In the genomic region with DNA sequence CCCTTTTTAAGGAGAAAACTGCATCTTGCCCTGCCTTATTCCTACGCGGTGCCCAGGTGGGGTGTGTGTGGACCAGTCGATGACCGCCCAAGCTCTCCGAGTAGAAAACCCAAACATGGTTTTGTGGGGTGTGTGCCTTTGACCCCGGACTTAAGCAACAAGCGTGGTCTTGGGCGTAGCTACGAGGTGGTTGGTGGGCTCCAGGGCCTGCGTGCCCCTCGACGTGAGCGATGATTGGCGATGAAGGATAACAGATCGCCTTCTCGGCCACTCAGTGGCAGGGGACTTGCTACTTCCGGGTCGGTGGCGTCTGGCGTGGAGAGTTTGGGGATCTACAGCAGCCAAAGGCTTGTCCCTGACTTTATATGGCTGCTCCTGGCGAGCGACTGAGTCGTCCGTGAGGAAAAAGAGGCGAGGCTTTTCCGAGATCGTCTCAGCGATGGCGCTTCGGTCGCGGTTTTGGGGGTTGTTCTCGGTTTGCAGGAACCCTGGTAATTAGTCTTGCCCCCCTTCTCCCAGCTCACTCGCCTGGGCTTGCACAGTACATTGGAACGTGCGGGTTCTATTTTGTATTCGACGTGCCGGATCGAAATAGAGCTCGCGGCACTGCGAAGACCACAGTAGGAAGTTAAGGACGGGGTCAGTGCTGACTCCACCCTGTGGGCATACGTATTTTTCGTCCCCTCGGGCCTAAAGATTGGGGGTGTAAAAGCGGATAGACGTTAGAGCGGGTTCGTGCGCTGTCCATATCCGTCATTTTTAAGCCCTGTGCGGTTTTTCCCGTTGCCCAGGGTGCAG, we compare ENCODE assay signal across 8 cellular contexts. TPM values are rescaled to one million over a fixed set of nuclear protein-coding genes. Genes with fewer than 3 reads are reported as not detected.
DNase-seq lines count a peak whose midpoint lies in the region; ATAC-seq, FAIRE-seq and TF ChIP-seq lines count a peak whose summit lies in the region.

A gene (plus strand): TSS at position 319 of the 798 bp plus-strand sequence. CDS start 121 bp downstream, at position 440.

- peak; percentile 67 for TF ChIP-seq POLR2A in GM19099 (IDR thresholded peaks at IDR 0.05; ENCODE audit: extremely low read depth, insufficient read length, low read depth)

- peaks cover 8 to 21% of the 10 kb centered on the region in 2 experiments for H3K36me3 ChIP-seq in keratinocyte (ENCODE audit: control insufficient read depth in 2 of 2, extremely low read depth in 1 of 2, insufficient read depth in 2 of 2, low read length in 2 of 2)

- peak within 1 kb of the TSS; percentile 90 for H3K4me2 ChIP-seq in keratinocyte (ENCODE audit: control insufficient read depth, extremely low read depth, insufficient read depth, low read depth, low read length)

- DNase-seq in AG20443 (ENCODE audit: low spot score) (peak; percentile 96), NCI-H510A (lab: John Stamatoyannopoulos, UW) (peak; percentile 84), cerebellum (ENCODE audit: low spot score) (peak; percentile 97), keratinocyte (ENCODE audit: low read depth, low spot score) (peak; percentile 79)
- DNase-seq in activated CD4-positive, alpha-beta T cell treated with anti-CD3 and anti-CD28 coated beads for 1 hour = peak; percentile 76
- peak; percentile 94 for DNase-seq in stimulated activated CD4-positive, alpha-beta T cell treated with anti-CD3 and anti-CD28 coated beads, Interleukin-15, amount 100 ng/mL, for 24 hours

- peaks cover 30% of the 10 kb centered on the region for H3K4me1 ChIP-seq in keratinocyte (ENCODE audit: control insufficient read depth, extremely low read depth, insufficient read depth, low read length)

- peak within 1 kb of the TSS; percentile 83 for H3K27ac ChIP-seq in keratinocyte (ENCODE audit: control insufficient read depth, insufficient read depth, low read length)

- peak within 1 kb of the TSS; percentile 85 for H3K9ac ChIP-seq in keratinocyte (ENCODE audit: control insufficient read depth, extremely low read depth, insufficient read depth, low read length)

- peak within 1 kb of the TSS; percentile 92 for H2AFZ ChIP-seq in keratinocyte (ENCODE audit: control insufficient read depth, low read length)

- H3K4me3 ChIP-seq in keratinocyte (ENCODE audit: control insufficient read depth in 2 of 3, extremely low read depth in 1 of 3, insufficient read depth in 2 of 3, low read depth in 1 of 3, low read length in 3 of 3) = peak within 1 kb of the TSS; percentile 88 to 98 (median 97)

- no peaks in the 10 kb centered on the region for H3K9me1 ChIP-seq in keratinocyte (ENCODE audit: control insufficient read depth, extremely low read depth, insufficient read depth, low read length)

- no peak for TF ChIP-seq CTCF in keratinocyte (optimal IDR thresholded peaks at IDR 0.05 in 1 of 3, IDR thresholded peaks at IDR 0.05 in 1 of 3, conservative IDR thresholded peaks at IDR 0.05 in 1 of 3; ENCODE audit: extremely low read depth in 1 of 3, insufficient read depth in 2 of 3, low read length in 3 of 3)

- FAIRE-seq in keratinocyte (lab: Jason Lieb, UNC) = peak; percentile 85

- no peaks in the 10 kb centered on the region for H3K27me3 ChIP-seq in keratinocyte (ENCODE audit: control insufficient read depth, extremely low read depth, insufficient read depth, low read length)

- H4K20me1 ChIP-seq in keratinocyte (ENCODE audit: control insufficient read depth, extremely low read depth, insufficient read depth, low read length) = peaks cover 6% of the 10 kb centered on the region

- dilution Hi-C loops in keratinocyte (cut with MboI; ENCODE audit: extremely low pct_ligation_motif_present, low sequenced_read_pairs) = no loop called here

- peaks cover 81% of the 10 kb centered on the region for H3K79me2 ChIP-seq in keratinocyte (ENCODE audit: control insufficient read depth, insufficient read depth, low read length)

- no peaks in the 10 kb centered on the region for H3K9me3 ChIP-seq in keratinocyte (ENCODE audit: control insufficient read depth, low read depth, low read length)

- peak; percentile 82 for ATAC-seq in HG03432 (IDR thresholded peaks at IDR 0.05; ENCODE audit: unreplicated experiment)

RNA-seq across cellular contexts. Expression of the gene that starts here (rescaled TPM):
- total RNA-seq in cerebellum = 30.2 TPM
- polyA plus RNA-seq in keratinocyte = 74.1 to 127 TPM (median 97.1 TPM) in 3 replicates
- polyA plus RNA-seq in keratinocyte (2011; ENCODE audit: low read depth) = 75.6 TPM
- polyA plus RNA-seq in keratinocyte (2011; cell fraction: cytosol; rRNA removed) = 78.1 and 93.3 TPM in 2 replicates
- 35.6 and 45.5 TPM in 2 replicates for polyA plus RNA-seq in keratinocyte (2011; cell fraction: nucleus; rRNA removed)
- polyA plus RNA-seq in keratinocyte (2012; ENCODE audit: low replicate concordance) = 83.3 and 97.3 TPM in 2 replicates
- 21.2 to 41.3 TPM (median 35.4 TPM) in 3 replicates for polyA minus RNA-seq in keratinocyte
- polyA minus RNA-seq in keratinocyte (2011; cell fraction: cytosol; rRNA and poly(A)+ RNA removed) = 28.4 TPM
- 14.4 and 15.7 TPM in 2 replicates for polyA minus RNA-seq in keratinocyte (2011; cell fraction: nucleus; rRNA and poly(A)+ RNA removed)

Comparison
In these comparisons a context has a peak if more than half of its experiments do, and no peak if none do; other contexts are left out.
1. Peak in every context shown above with its lines: DNase-seq, ATAC-seq, H3K4me3 ChIP-seq and H3K27ac ChIP-seq.